2 cellular contexts compared by ENCODE assay signal in the genomic region with DNA sequence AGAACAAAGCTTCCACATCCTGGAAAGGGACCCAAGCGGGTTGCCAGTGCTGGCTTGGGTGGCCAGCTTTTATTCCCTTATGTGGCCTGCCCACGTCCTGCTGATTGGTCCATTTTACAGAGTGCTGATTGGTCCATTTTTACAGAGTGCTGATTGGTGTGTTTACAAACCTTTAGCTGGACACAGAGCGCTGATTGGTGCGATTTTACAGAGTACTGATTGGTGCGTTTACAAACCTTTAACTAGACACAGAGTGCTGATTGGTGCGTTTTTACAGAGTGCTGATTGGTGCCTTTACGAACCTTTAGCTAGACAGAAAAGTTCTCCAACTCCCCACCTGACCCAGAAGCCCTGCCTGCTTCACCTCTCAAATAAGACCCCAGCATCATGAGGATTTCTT. TPM values are rescaled to one million over a fixed set of nuclear protein-coding genes. Genes with fewer than 3 reads are reported as not detected.
"Had no signal": no experiment of that assay in that cellular context is flagged by ENCODE, and none has a peak within 500 bp of the region (broad histone marks: within the 10 kb centered on the region; RNA-seq: fewer than 3 reads in every experiment).

No MANE protein-coding gene starts in this region.

RNA-seq across cellular contexts. Expression of gene MYO10, which starts 49.2 kb away (rescaled TPM):
- total RNA-seq: naive thymus-derived CD8-positive, alpha-beta T cell; natural killer cell treated with Interleukin-12 subunit alpha and Interleukin-12 subunit beta and Interleukin-15 and Interleukin-18, amount 100 ng/mL, for 72 hours had no signal
